8 cellular contexts compared by ENCODE assay signal in genomic region chr19:18831524-18832330, GRCh38. TPM values are rescaled to one million over a fixed set of nuclear protein-coding genes. Genes with fewer than 3 reads are reported as not detected.
DNase-seq lines count a peak whose midpoint lies in the region; ATAC-seq, FAIRE-seq and TF ChIP-seq lines count a peak whose summit lies in the region.

UPF1 (plus strand) TSS chr19:18831959; CDS start chr19:18832210, 251 bp downstream.

- no peaks in the 10 kb centered on the region for H3K9me1 ChIP-seq in endothelial cell of umbilical vein (replicated peaks; ENCODE audit: control insufficient read depth, extremely low read depth, insufficient read depth, low read length)

- peaks cover 49% of the 10 kb centered on the region for H3K79me2 ChIP-seq in endothelial cell of umbilical vein (ENCODE audit: control insufficient read depth, insufficient read depth, low read length)

- no peak for TF ChIP-seq CTCF in endothelial cell of umbilical vein (IDR thresholded peaks at IDR 0.05; ENCODE audit: extremely low read depth in 1 of 2, insufficient read depth in 1 of 2, low read depth in 1 of 2, low read length in 2 of 2)

- H3K9me3 ChIP-seq in HUES48 (ENCODE audit: control insufficient read depth, insufficient read depth, low read length), result no peaks in the 10 kb centered on the region
- H3K9me3 ChIP-seq in NT2/D1 (ENCODE audit: insufficient read depth, low read length), result peaks cover 10% of the 10 kb centered on the region; the same call in 1 of the 2 replicates
- H3K9me3 ChIP-seq in endothelial cell of umbilical vein (replicated peaks; ENCODE audit: control insufficient read depth, insufficient read depth, low read length), result no peaks in the 10 kb centered on the region

- FAIRE-seq in endothelial cell of umbilical vein (lab: Jason Lieb, UNC), result peak; percentile 76

- CTCF ChIA-PET in endothelial cell of umbilical vein (lab: Charles Lee), result interaction anchor here (1.2 to 5.3 kb wide), 7 partner anchors 13 to 312 kb away, joined by 3 to 79 read pairs (median 4); no protein-coding TSS in a partner anchor

- TF ChIP-seq POLR2A in endothelial cell of umbilical vein (IDR thresholded peaks at IDR 0.05; ENCODE audit: low read depth, low read length), result peak; percentile 85

- dilution Hi-C loops in endothelial cell of umbilical vein (cut with MboI; ENCODE audit: extremely low pct_ligation_motif_present, low sequenced_read_pairs), result no loop called here

- peaks cover 20% of the 10 kb centered on the region; the same call in 1 of the 2 replicates for H3K36me3 ChIP-seq in HUES48 (ENCODE audit: control insufficient read depth, insufficient read depth, low read length)
- peaks cover 39% of the 10 kb centered on the region for H3K36me3 ChIP-seq in NT2/D1 (ENCODE audit: insufficient read depth, insufficient read length, low read length)
- peaks cover 0 to 2% of the 10 kb centered on the region in 2 experiments for H3K36me3 ChIP-seq in endothelial cell of umbilical vein (ENCODE audit: control insufficient read depth in 2 of 2, extremely low read depth in 1 of 2, insufficient read depth in 2 of 2, low read length in 2 of 2)

- H3K9ac ChIP-seq in HUES48 (ENCODE audit: low read depth, low read length) (peak within 1 kb of the TSS; percentile 83), NT2/D1 (ENCODE audit: insufficient read length, low read depth) (peak within 1 kb of the TSS; percentile 95), endothelial cell of umbilical vein (replicated peaks; ENCODE audit: extremely low read depth, insufficient read depth, low read length) (peak within 1 kb of the TSS; percentile 92)

- peaks cover 3% of the 10 kb centered on the region for H4K20me1 ChIP-seq in endothelial cell of umbilical vein (replicated peaks; ENCODE audit: control insufficient read depth, extremely low read depth, insufficient read depth, low read length)

- H2AFZ ChIP-seq in endothelial cell of umbilical vein (ENCODE audit: low read depth, low read length), result peak within 1 kb of the TSS; percentile 96

- POLR2A ChIA-PET in endothelial cell of umbilical vein (lab: Charles Lee), result interaction anchor here (0.7 kb wide), 1 partner anchor 117 kb away, joined by 5 read pairs; no protein-coding TSS in a partner anchor

- intact Hi-C loops in endothelial cell of umbilical vein (cut with micrococcal nuclease), result loop anchor here (2.0 kb wide), 1 partner anchor 153 kb away; no protein-coding TSS in a partner anchor

- H3K27me3 ChIP-seq in HUES48 (ENCODE audit: control insufficient read depth, insufficient read depth, low read length) (no peaks in the 10 kb centered on the region; the same call in 1 of the 2 replicates), NT2/D1 (ENCODE audit: insufficient read depth, insufficient read length) (peaks cover 16% of the 10 kb centered on the region), endothelial cell of umbilical vein (ENCODE audit: control insufficient read depth in 2 of 2, insufficient read depth in 2 of 2, low read length in 2 of 2) (peaks cover 0 to 2% of the 10 kb centered on the region in 2 experiments)

- H3K4me3 ChIP-seq in HUES48 (ENCODE audit: low read depth, low read length) (peak within 1 kb of the TSS; percentile 85), NT2/D1 (ENCODE audit: insufficient read length, low read depth) (peak within 1 kb of the TSS; percentile 90), endothelial cell of umbilical vein (replicated peaks in 1 of 3; ENCODE audit: insufficient read depth in 1 of 3, low read depth in 1 of 3, low read length in 3 of 3) (peak within 1 kb of the TSS; percentile 63 to 92 (median 86))

- DNase-seq in COR-L47 (lab: John Stamatoyannopoulos, UW), result peak; percentile 92
- peak; percentile 92 for DNase-seq in NT2/D1 (ENCODE audit: low read depth, low spot score)
- DNase-seq in activated CD8-positive, alpha-beta memory T cell treated with anti-CD3 and anti-CD28 coated beads, Interleukin-2, amount 50 U/mL, for 24 hours (ENCODE audit: extremely low read depth), result peak; percentile 86
- DNase-seq in endothelial cell of umbilical vein (ENCODE audit: low read depth, low spot score), result peak; percentile 91
- DNase-seq in midbrain (lab: John Stamatoyannopoulos, UW), result peak; percentile 93
- peak; percentile 89 to 94 for DNase-seq in stimulated activated CD8-positive, alpha-beta memory T cell treated with anti-CD3 and anti-CD28 coated beads, Interleukin-2, amount 100 ng/mL, for 1 hour (ENCODE audit: low read depth in 2 of 2)

- H3K4me1 ChIP-seq in HUES48 (ENCODE audit: control insufficient read depth, insufficient read depth, low read length) (peaks cover 16% of the 10 kb centered on the region), NT2/D1 (ENCODE audit: insufficient read depth, insufficient read length) (no peaks in the 10 kb centered on the region), endothelial cell of umbilical vein (ENCODE audit: control insufficient read depth, extremely low read depth, insufficient read depth, low read length) (peaks cover 17% of the 10 kb centered on the region)

- peak within 1 kb of the TSS; percentile 96 for H3K4me2 ChIP-seq in endothelial cell of umbilical vein (ENCODE audit: insufficient read depth, low read length)

- peak; percentile 75 for ATAC-seq in GM21381 (IDR thresholded peaks at IDR 0.05; ENCODE audit: unreplicated experiment)

- BruUV-seq in endothelial cell of umbilical vein (replicated peaks; lab: Mats Ljungman, UMichigan), result no TSS peak

- H3K27ac ChIP-seq in HUES48 (ENCODE audit: low read depth, low read length), result peak within 1 kb of the TSS; percentile 79
- peak within 1 kb of the TSS; percentile 81 for H3K27ac ChIP-seq in endothelial cell of umbilical vein (ENCODE audit: insufficient read depth, low read depth, low read length)

TF ChIP-seq in endothelial cell of umbilical vein, 7 proteins besides CTCF, POLR2A, EP300 and RAD21:
- peak; percentile 97 for TF ChIP-seq POLR2AphosphoS5 (IDR thresholded peaks at IDR 0.05; ENCODE audit: insufficient read depth, low read depth, low read length)
- no peak for TF ChIP-seq MAX (IDR thresholded peaks at IDR 0.05; ENCODE audit: insufficient read depth, insufficient read length)
TF ChIP-seq in endothelial cell of umbilical vein: peak in this region for 1.

RNA-seq across cellular contexts. Expression of gene UPF1, which starts in this region (rescaled TPM):
- total RNA-seq in endothelial cell of umbilical vein, result 68.2 and 69.1 TPM in 2 replicates
- 50.2 and 65.9 TPM in 2 replicates for polyA plus RNA-seq in endothelial cell of umbilical vein
- polyA plus RNA-seq in endothelial cell of umbilical vein (2011; cell fraction: cytosol; rRNA removed), result 26.3 and 28.3 TPM in 2 replicates
- 99.6 and 107 TPM in 2 replicates for polyA plus RNA-seq in endothelial cell of umbilical vein (2011; cell fraction: nucleus; rRNA removed)
- 33.8 and 44.1 TPM in 2 replicates for polyA plus RNA-seq in endothelial cell of umbilical vein (2012)
- polyA minus RNA-seq in endothelial cell of umbilical vein, result 71.1 and 74.9 TPM in 2 replicates
- 34.7 TPM for polyA minus RNA-seq in endothelial cell of umbilical vein (2011; cell fraction: cytosol; rRNA and poly(A)+ RNA removed)
- 55.0 and 61.6 TPM in 2 replicates for polyA minus RNA-seq in endothelial cell of umbilical vein (2011; cell fraction: nucleus; rRNA and poly(A)+ RNA removed)

Comparison
In these comparisons a context has a peak if more than half of its experiments do, and no peak if none do; other contexts are left out.
1. Peak in every context shown above with its lines: DNase-seq, ATAC-seq, H3K4me3 ChIP-seq and H3K27ac ChIP-seq.